Comparison of ENCODE assay signal across 31 cellular contexts in genomic region chr7:33751395-33751794, GRCh38.
"Had no signal": no experiment of that assay in that cellular context is flagged by ENCODE, and none has a peak within 500 bp of the region (broad histone marks: within the 10 kb centered on the region; RNA-seq: fewer than 3 reads in every experiment).

No MANE protein-coding gene starts in this region.

- H3K27me3 ChIP-seq: adrenal gland, pancreas, suprapubic skin, tibial artery had no signal

- H3K4me1 Mint-ChIP-seq: activated CD4-positive, alpha-beta T cell treated with anti-CD3 and anti-CD28 coated beads, Interleukin-2, amount 10 ng/mL, durations not matched to agents 24 days and 14 days; activated naive CD8-positive, alpha-beta T cell treated with anti-CD3 and anti-CD28 coated beads for 36 hours had no signal

- H3K4me1 ChIP-seq: pancreas, suprapubic skin, tibial artery had no signal

- H3K36me3 ChIP-seq: adrenal gland, heart right ventricle, left ventricle myocardium inferior, pancreas, suprapubic skin, tibial artery, WERI-Rb-1 had no signal

- DNase-seq: activated CD4-positive, alpha-beta memory T cell treated with anti-CD3 and anti-CD28 coated beads for 36 hours; activated CD4-positive, alpha-beta T cell treated with anti-CD3 and anti-CD28 coated beads, Interleukin-2, amount 10 ng/mL, durations not matched to agents 24 days and 14 days; activated CD4-positive, CD25-positive, alpha-beta regulatory T cell treated with anti-CD3 and anti-CD28 coated beads, Interleukin-2, amount 50 U/mL, for 72 hours; activated CD8-positive, alpha-beta memory T cell treated with anti-CD3 and anti-CD28 coated beads, Interleukin-2, amount 50 U/mL, for 4 hours; activated effector memory CD4-positive, alpha-beta T cell treated with anti-CD3 and anti-CD28 coated beads, Interleukin-2, amount 50 U/mL, for 16 hours; activated naive CD4-positive, alpha-beta T cell treated with anti-CD3 and anti-CD28 coated beads for 36 hours; activated naive CD8-positive, alpha-beta T cell treated with anti-CD3 and anti-CD28 coated beads for 36 hours; activated T-cell treated with anti-CD3 and anti-CD28 coated beads, Interleukin-2, amount 50 U/mL, for 1 hour; adrenal gland; aorta; cortex of kidney; effector memory CD8-positive, alpha-beta T cell; heart right ventricle; left ventricle myocardium inferior; mucosa of descending colon; nucleus accumbens; pancreas; psoas muscle; stimulated activated CD4-positive, alpha-beta T cell treated with anti-CD3 and anti-CD28 coated beads, Interleukin-15, amount 100 ng/mL, for 24 hours; stimulated activated naive CD4-positive, alpha-beta T cell; T-helper 17 cell; T1000; tibial artery; WERI-Rb-1 had no signal

- H3K4me3 Mint-ChIP-seq: activated CD4-positive, alpha-beta memory T cell treated with anti-CD3 and anti-CD28 coated beads for 36 hours; activated CD4-positive, alpha-beta T cell treated with anti-CD3 and anti-CD28 coated beads, Interleukin-2, amount 10 ng/mL, durations not matched to agents 24 days and 14 days; activated naive CD4-positive, alpha-beta T cell treated with anti-CD3 and anti-CD28 coated beads for 36 hours; activated naive CD8-positive, alpha-beta T cell treated with anti-CD3 and anti-CD28 coated beads for 36 hours; activated T-helper 1 cell treated with anti-CD3 and anti-CD28 coated beads, Interleukin-12 subunit alpha, Interleukin-12 subunit beta, Interleukin-2, Interleukin-4 antibody, amounts not matched to agents 30 ng/mL and 10 ng/mL and 1 ng/mL, durations not matched to agents 14 hours and 24 hours and 36 hours; brain; effector memory CD8-positive, alpha-beta T cell; neural crest cell; T-helper 17 cell had no signal

- H3K36me3 Mint-ChIP-seq: activated CD4-positive, alpha-beta memory T cell treated with anti-CD3 and anti-CD28 coated beads for 36 hours; activated naive CD8-positive, alpha-beta T cell treated with anti-CD3 and anti-CD28 coated beads for 36 hours; brain had no signal

- H3K27me3 Mint-ChIP-seq: activated CD4-positive, alpha-beta T cell treated with anti-CD3 and anti-CD28 coated beads, Interleukin-2, amount 10 ng/mL, durations not matched to agents 24 days and 14 days; activated naive CD8-positive, alpha-beta T cell treated with anti-CD3 and anti-CD28 coated beads for 36 hours; effector memory CD8-positive, alpha-beta T cell had no signal

- H3K4me3 ChIP-seq: adrenal gland, heart right ventricle, left ventricle myocardium inferior, lung, mucosa of descending colon, pancreas, psoas muscle, suprapubic skin, tibial artery had no signal

- H3K9me3 Mint-ChIP-seq: activated CD4-positive, alpha-beta memory T cell treated with anti-CD3 and anti-CD28 coated beads for 36 hours; activated CD4-positive, alpha-beta T cell treated with anti-CD3 and anti-CD28 coated beads, Interleukin-2, amount 10 ng/mL, durations not matched to agents 24 days and 14 days; activated naive CD4-positive, alpha-beta T cell treated with anti-CD3 and anti-CD28 coated beads for 36 hours; activated naive CD8-positive, alpha-beta T cell treated with anti-CD3 and anti-CD28 coated beads for 36 hours; activated T-helper 1 cell treated with anti-CD3 and anti-CD28 coated beads, Interleukin-12 subunit alpha, Interleukin-12 subunit beta, Interleukin-2, Interleukin-4 antibody, amounts not matched to agents 30 ng/mL and 10 ng/mL and 1 ng/mL, durations not matched to agents 14 hours and 24 hours and 36 hours; effector memory CD8-positive, alpha-beta T cell; neural crest cell had no signal

- H3K27ac Mint-ChIP-seq: activated CD4-positive, alpha-beta memory T cell treated with anti-CD3 and anti-CD28 coated beads for 36 hours; activated CD4-positive, alpha-beta T cell treated with anti-CD3 and anti-CD28 coated beads, Interleukin-2, amount 10 ng/mL, durations not matched to agents 24 days and 14 days; activated naive CD4-positive, alpha-beta T cell treated with anti-CD3 and anti-CD28 coated beads for 36 hours; activated naive CD8-positive, alpha-beta T cell treated with anti-CD3 and anti-CD28 coated beads for 36 hours; activated T-helper 1 cell treated with anti-CD3 and anti-CD28 coated beads, Interleukin-12 subunit alpha, Interleukin-12 subunit beta, Interleukin-2, Interleukin-4 antibody, amounts not matched to agents 30 ng/mL and 10 ng/mL and 1 ng/mL, durations not matched to agents 14 hours and 24 hours and 36 hours; brain; effector memory CD8-positive, alpha-beta T cell; T-helper 17 cell had no signal

- FAIRE-seq: endothelial cell of umbilical vein, islet of Langerhans, pancreas had no signal

- H3K27ac ChIP-seq: adrenal gland, heart right ventricle, left ventricle myocardium inferior, pancreas, psoas muscle, suprapubic skin, tibial artery, WERI-Rb-1 had no signal

- H3K9me3 ChIP-seq: adrenal gland, heart right ventricle, left ventricle myocardium inferior, mucosa of descending colon, pancreas, psoas muscle, suprapubic skin, tibial artery had no signal

- ATAC-seq: effector memory CD8-positive, alpha-beta T cell; heart right ventricle; mucosa of descending colon; pancreas; psoas muscle; T-helper 17 cell had no signal
